Comparison of ENCODE assay signal across 8 cellular contexts in genomic region chr7:25565949-25566348, GRCh38.
DNase-seq lines count a peak whose midpoint lies in the region; ATAC-seq and TF ChIP-seq lines count a peak whose summit lies in the region.

No MANE protein-coding gene starts in this region.

- no peak overlapping the region for H2BK15ac ChIP-seq in mesendoderm (replicated peaks; ENCODE audit: low read depth)

- no peaks in the 10 kb centered on the region for H3F3A ChIP-seq in GM23338 (replicated peaks; ENCODE audit: low read depth)

- H3K4me1 Mint-ChIP-seq in GM23338, result no peaks in the 10 kb centered on the region; the same call in 2 of the 3 replicates
- H3K4me1 Mint-ChIP-seq in activated CD4-positive, alpha-beta memory T cell treated with anti-CD3 and anti-CD28 coated beads, Interleukin-2, amount 10 ng/mL, durations not matched to agents 7 days and 5 days, result peaks cover 7% of the 10 kb centered on the region

- no peak overlapping the region for H3K9ac ChIP-seq in mesendoderm (ENCODE audit: low read length)

- H3K27me3 ChIP-seq in GM23338 (ENCODE audit: insufficient read depth) (no peaks in the 10 kb centered on the region), mesendoderm (ENCODE audit: insufficient read depth, low read length, poor library complexity) (no peaks in the 10 kb centered on the region)

- H3K4me1 ChIP-seq in GM23338 (ENCODE audit: insufficient read depth), result no peaks in the 10 kb centered on the region
- no peaks in the 10 kb centered on the region for H3K4me1 ChIP-seq in mesendoderm (ENCODE audit: control insufficient read depth, low read depth, low read length)

- H4K5ac ChIP-seq in mesendoderm (ENCODE audit: low read length), result no peak overlapping the region

- H3K4me3 Mint-ChIP-seq in GM23338, result no peak overlapping the region
- no peak overlapping the region for H3K4me3 Mint-ChIP-seq in activated CD4-positive, alpha-beta memory T cell treated with anti-CD3 and anti-CD28 coated beads, Interleukin-2, amount 10 ng/mL, durations not matched to agents 7 days and 5 days

- H3K4me2 ChIP-seq in GM23338 (no peak overlapping the region), mesendoderm (ENCODE audit: low read length) (no peak overlapping the region)

- no peak overlapping the region for H2AFZ ChIP-seq in GM23338

- H3K18ac ChIP-seq in mesendoderm (ENCODE audit: low read length), result no peak overlapping the region

- CTCF ChIA-PET in activated CD4-positive, alpha-beta memory T cell treated with anti-CD3 and anti-CD28 coated beads, Interleukin-2, amount 10 ng/mL, durations not matched to agents 7 days and 5 days (lab: Charles Lee), result interaction anchor here (0.7 to 8.5 kb wide), 20 partner anchors 8 to 322 kb away, joined by 3 to 104 read pairs (median 3); no protein-coding TSS in a partner anchor

- no peak overlapping the region for H3K4ac ChIP-seq in mesendoderm (ENCODE audit: low read depth, low read length)

- no peaks in the 10 kb centered on the region for H4K20me1 ChIP-seq in GM23338 (replicated peaks; ENCODE audit: insufficient read depth)

- no peak overlapping the region for H3K56ac ChIP-seq in mesendoderm (ENCODE audit: low read length)

- DNase-seq in AG10803 (ENCODE audit: low read depth) (peak; percentile 69), GM23338 (ENCODE audit: low spot score) (peak; percentile 62), NCI-H526 treated with DMSO at 0.1 percent for 48 hours (lab: John Stamatoyannopoulos, UW) (peak; percentile 49), mesendoderm (peak; percentile 55)
- DNase-seq in activated CD4-positive, alpha-beta memory T cell treated with anti-CD3 and anti-CD28 coated beads, Interleukin-2, amount 10 ng/mL, durations not matched to agents 7 days and 5 days, result peak; percentile 72
- peak; percentile 48 for DNase-seq in effector CD8-positive, alpha-beta T cell (lab: John Stamatoyannopoulos, UW)
- DNase-seq in stimulated activated CD8-positive, alpha-beta memory T cell treated with anti-CD3 and anti-CD28 coated beads, Interleukin-15, amount 100 ng/mL, for 4 hours (ENCODE audit: low read depth in 2 of 2), result peak; percentile 9 to 22

- no peaks in the 10 kb centered on the region for H3K9me3 Mint-ChIP-seq in GM23338
- no peaks in the 10 kb centered on the region for H3K9me3 Mint-ChIP-seq in activated CD4-positive, alpha-beta memory T cell treated with anti-CD3 and anti-CD28 coated beads, Interleukin-2, amount 10 ng/mL, durations not matched to agents 7 days and 5 days

- no CpG with 5 or more reads among the region's 7 CpGs for WGBS in mesendoderm (ENCODE audit: extremely low coverage, insufficient coverage, low lambda C conversion rate)

- TF ChIP-seq CTCF in AG10803 (conservative IDR thresholded peaks at IDR 0.05; ENCODE audit: low read length) (peak; percentile 100), GM23338 (conservative IDR thresholded peaks at IDR 0.05; ENCODE audit: low read depth in 2 of 2) (peak; percentile 100)

- no peaks in the 10 kb centered on the region for H3K79me1 ChIP-seq in mesendoderm (ENCODE audit: low read length)

- no peak overlapping the region for H2BK120ac ChIP-seq in mesendoderm (ENCODE audit: low read depth, low read length)

- POLR2A ChIA-PET in activated CD4-positive, alpha-beta memory T cell treated with anti-CD3 and anti-CD28 coated beads, Interleukin-2, amount 10 ng/mL, durations not matched to agents 7 days and 5 days (lab: Charles Lee), result no interaction called here

- H3K36me3 ChIP-seq in GM23338 (ENCODE audit: insufficient read depth), result no peaks in the 10 kb centered on the region
- H3K36me3 ChIP-seq in mesendoderm (ENCODE audit: control insufficient read depth, insufficient read depth, low read length), result no peaks in the 10 kb centered on the region

- H3K79me2 ChIP-seq in GM23338 (replicated peaks; ENCODE audit: insufficient read depth) (no peaks in the 10 kb centered on the region), mesendoderm (ENCODE audit: control insufficient read depth, insufficient read depth, low read length) (no peaks in the 10 kb centered on the region)

- H3K23ac ChIP-seq in mesendoderm (ENCODE audit: low read length), result no peak overlapping the region

- H3K27ac ChIP-seq in GM23338 (ENCODE audit: low read depth), result no peak overlapping the region
- H3K27ac ChIP-seq in mesendoderm (ENCODE audit: low read depth, low read length), result no peak overlapping the region

- H4K8ac ChIP-seq in mesendoderm (ENCODE audit: low read depth, low read length), result no peak overlapping the region

- H2AK5ac ChIP-seq in mesendoderm (ENCODE audit: low read length), result no peak overlapping the region

- no peaks in the 10 kb centered on the region for H3K36me3 Mint-ChIP-seq in GM23338 (ENCODE audit: low read depth)
- no peaks in the 10 kb centered on the region for H3K36me3 Mint-ChIP-seq in activated CD4-positive, alpha-beta memory T cell treated with anti-CD3 and anti-CD28 coated beads, Interleukin-2, amount 10 ng/mL, durations not matched to agents 7 days and 5 days (ENCODE audit: low read depth)

- H3K27ac Mint-ChIP-seq in GM23338, result no peak overlapping the region
- no peak overlapping the region for H3K27ac Mint-ChIP-seq in activated CD4-positive, alpha-beta memory T cell treated with anti-CD3 and anti-CD28 coated beads, Interleukin-2, amount 10 ng/mL, durations not matched to agents 7 days and 5 days

- H3K27me3 Mint-ChIP-seq in GM23338 (ENCODE audit: insufficient read depth, low read depth, poor library complexity), result peaks cover 1% of the 10 kb centered on the region
- H3K27me3 Mint-ChIP-seq in activated CD4-positive, alpha-beta memory T cell treated with anti-CD3 and anti-CD28 coated beads, Interleukin-2, amount 10 ng/mL, durations not matched to agents 7 days and 5 days, result no peaks in the 10 kb centered on the region

- H2BK5ac ChIP-seq in mesendoderm (ENCODE audit: low read length), result no peak overlapping the region

- H3K9me2 ChIP-seq in GM23338 (ENCODE audit: insufficient read depth), result no peaks in the 10 kb centered on the region

- ATAC-seq in GM23338 (no peak), HG02840 (IDR thresholded peaks at IDR 0.05; ENCODE audit: low FRiP score, unreplicated experiment) (no peak)

- no peak overlapping the region for H3K4me3 ChIP-seq in AG10803 (ENCODE audit: low read length)
- H3K4me3 ChIP-seq in GM23338, result no peak overlapping the region
- no peak overlapping the region for H3K4me3 ChIP-seq in mesendoderm (ENCODE audit: low read length)

TF ChIP-seq in GM23338, 12 proteins besides CTCF, POLR2A, EP300 and RAD21 (continues in another document):
- TF ChIP-seq REST (IDR thresholded peaks at IDR 0.05; ENCODE audit: unreplicated experiment) (no peak), ZNF331 (CRISPR knock-in tag; IDR thresholded peaks at IDR 0.05; ENCODE audit: low read depth) (no peak), ETS1 (IDR thresholded peaks at IDR 0.05) (no peak), STAT1 (IDR thresholded peaks at IDR 0.05; ENCODE audit: unreplicated experiment) (no peak)

Comparison
In these comparisons a context has a peak if more than half of its experiments do, and no peak if none do; other contexts are left out.
1. DNase-seq: peak in every context shown above with its lines; median percentile 72 in activated CD4-positive, alpha-beta memory T cell treated with anti-CD3 and anti-CD28 coated beads, Interleukin-2, amount 10 ng/mL, durations not matched to agents 7 days and 5 days; 69 in AG10803; 62 in GM23338; 55 in mesendoderm; 49 in NCI-H526 treated with DMSO at 0.1 percent for 48 hours; 48 in effector CD8-positive, alpha-beta T cell; 16 in stimulated activated CD8-positive, alpha-beta memory T cell treated with anti-CD3 and anti-CD28 coated beads, Interleukin-15, amount 100 ng/mL, for 4 hours.